Comparison of ENCODE assay signal across 20 cellular contexts in the genomic region with DNA sequence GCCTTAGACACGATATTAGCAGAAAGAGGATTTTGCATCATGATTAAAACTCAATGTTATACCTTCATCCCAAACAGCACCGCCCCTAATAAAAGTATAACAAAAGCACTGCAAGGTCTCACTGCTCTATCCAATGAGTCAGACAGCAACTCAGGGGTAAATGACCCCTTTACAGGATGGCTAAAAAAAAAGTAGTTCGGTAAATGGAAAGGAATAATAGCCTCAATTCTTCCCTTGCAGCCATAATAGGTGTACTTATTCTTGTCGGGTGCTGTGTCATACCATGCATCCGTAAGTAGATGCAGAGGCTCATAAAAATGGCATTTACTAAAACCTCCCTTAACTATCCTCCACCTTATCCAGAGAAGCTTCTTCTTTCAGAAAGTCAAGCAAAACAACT.
"Had no signal": no experiment of that assay in that cellular context is flagged by ENCODE, and none has a peak within 500 bp of the region (broad histone marks: within the 10 kb centered on the region; RNA-seq: fewer than 3 reads in every experiment).

No MANE protein-coding gene starts in this region.

- H3K9ac ChIP-seq: neural progenitor cell, parathyroid adenoma had no signal

- H3K36me3 ChIP-seq: neural progenitor cell, thoracic aorta, transverse colon had no signal

- H3K4me3 ChIP-seq: esophagus muscularis mucosa, gastrocnemius medialis, heart right ventricle, neural progenitor cell, psoas muscle, stomach, thoracic aorta, transverse colon had no signal

- DNase-seq: effector memory CD8-positive, alpha-beta T cell; gastrocnemius medialis; heart right ventricle; hypothalamus; kidney glomerular epithelial cell; occipital lobe; psoas muscle; stimulated activated CD4-positive, alpha-beta T cell treated with anti-CD3 and anti-CD28 coated beads, Interleukin-2, amount 100 ng/mL, for 24 hours; stimulated activated CD4-positive, alpha-beta T cell treated with anti-CD3 and anti-CD28 coated beads, Interleukin-4, amount 100 ng/mL, for 4 hours; stimulated activated naive CD4-positive, alpha-beta T cell; stomach; substantia nigra; transverse colon had no signal

- H3K4me2 ChIP-seq: neural progenitor cell had no signal

- H3K27ac ChIP-seq: epithelial cell of prostate, esophagus muscularis mucosa, gastrocnemius medialis, heart right ventricle, neural progenitor cell, parathyroid adenoma, psoas muscle, stomach, thoracic aorta had no signal

- ATAC-seq: effector memory CD8-positive, alpha-beta T cell; gastrocnemius medialis; heart right ventricle; natural killer cell treated with Interleukin-12 subunit alpha and Interleukin-12 subunit beta and Interleukin-15 and Interleukin-18, amount 100 ng/mL, for 72 hours; psoas muscle; sciatic nerve had no signal

- H3K9me3 ChIP-seq: gastrocnemius medialis, thoracic aorta had no signal

- H2AFZ ChIP-seq: neural progenitor cell, parathyroid adenoma had no signal

- H3K27me3 ChIP-seq: esophagus muscularis mucosa, gastrocnemius medialis, heart right ventricle, neural progenitor cell, stomach, transverse colon had no signal
